Comparison of ENCODE assay signal across 19 cellular contexts in the genomic region with DNA sequence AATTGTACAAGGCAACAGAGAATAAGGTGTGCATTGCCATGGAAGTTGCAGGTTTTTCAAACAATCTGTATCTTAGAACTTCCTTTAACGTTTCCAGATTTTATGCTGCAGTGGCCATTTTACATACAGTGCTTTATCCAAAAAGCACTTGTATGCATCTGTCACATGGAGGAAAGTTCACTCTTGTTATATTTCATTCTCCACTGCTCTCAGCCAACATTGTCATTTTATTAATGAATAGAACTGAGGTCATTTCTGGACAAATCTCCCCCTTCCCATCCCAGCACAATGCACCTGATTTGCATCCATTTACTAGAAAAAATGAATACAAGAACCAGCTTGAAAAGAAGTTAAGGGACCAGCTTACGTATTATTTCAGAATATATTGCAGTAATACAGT.
A peak's percentile ranks its signal among the peaks of the same experiment; 100 is the strongest.
DNase-seq lines count a peak whose midpoint lies in the region; ATAC-seq and TF ChIP-seq lines count a peak whose summit lies in the region.
"Had no signal": no experiment of that assay in that cellular context is flagged by ENCODE, and none has a peak within 500 bp of the region (broad histone marks: within the 10 kb centered on the region; RNA-seq: fewer than 3 reads in every experiment).

No MANE protein-coding gene starts in this region.

- no peak overlapping the region for H3K9ac ChIP-seq in stomach smooth muscle (ENCODE audit: low read length in 2 of 2)
- H3K9ac ChIP-seq: parathyroid adenoma had no signal

- no peak overlapping the region for H3K27ac ChIP-seq in stomach smooth muscle (ENCODE audit: low read length)
- H3K27ac ChIP-seq: parathyroid adenoma had no signal

- peak overlapping the region; percentile 44 for H3K4me3 ChIP-seq in astrocyte of the spinal cord (ENCODE audit: low read depth, low read length)
- H3K4me3 ChIP-seq in stomach smooth muscle (ENCODE audit: low read length in 2 of 2), result peak overlapping the region; percentile 44 to 73
- H3K4me3 ChIP-seq: GM12878 had no signal

- peak; percentile 62 for DNase-seq in G401 (ENCODE audit: low spot score)
- DNase-seq in astrocyte of the spinal cord (ENCODE audit: low read depth, low spot score), result no peak
- peak; percentile 67 for DNase-seq in medulla oblongata (ENCODE audit: extremely low spot score)
- DNase-seq in activated CD4-positive, CD25-positive, alpha-beta regulatory T cell (lab: John Stamatoyannopoulos, UW), result no peak
- DNase-seq in HK-2 (ENCODE audit: unreplicated experiment), result no peak
- no peak for DNase-seq in CD1c-positive myeloid dendritic cell (ENCODE audit: extremely low spot score)
- DNase-seq: activated CD4-positive, alpha-beta T cell treated with anti-CD3 and anti-CD28 coated beads, Interleukin-2, amount 10 ng/mL, durations not matched to agents 24 days and 14 days; activated CD8-positive, alpha-beta memory T cell treated with anti-CD3 and anti-CD28 coated beads, Interleukin-2, amount 50 U/mL, for 4 hours; activated gamma-delta T cell treated with Interleukin-2 at 50 U/mL for 16 hours; CD4-positive, alpha-beta memory T cell; effector CD8-positive, alpha-beta T cell; esophagus squamous epithelium; MV-4-11; NCI-H1930; stimulated activated naive CD8-positive, alpha-beta T cell treated with anti-CD3 and anti-CD28 coated beads, Interleukin-15, Interleukin-2, amounts not matched to agents 100 U/mL and 50 U/mL, for 24 hours had no signal

- no peaks in the 10 kb centered on the region for H3K9me3 ChIP-seq in stomach smooth muscle (ENCODE audit: control insufficient read depth in 2 of 2, low read length in 2 of 2)
- H3K9me3 ChIP-seq: esophagus squamous epithelium had no signal

- in situ Hi-C loops in G401 (cut with HindIII; ENCODE audit: low sequenced_read_pairs) (no loop called here), astrocyte of the spinal cord (cut with HindIII; ENCODE audit: low sequenced_read_pairs) (no loop called here)

- H3K4me1 ChIP-seq in stomach smooth muscle (ENCODE audit: control insufficient read depth, insufficient read depth, low read length), result peaks cover 5% of the 10 kb centered on the region
- H3K4me1 ChIP-seq: parathyroid adenoma had no signal

- no peaks in the 10 kb centered on the region for H3K27me3 ChIP-seq in stomach smooth muscle (ENCODE audit: control insufficient read depth in 1 of 2, insufficient read depth in 2 of 2, low read length in 2 of 2)
- H3K27me3 ChIP-seq: esophagus squamous epithelium had no signal

- TF ChIP-seq CTCF in astrocyte of the spinal cord (IDR thresholded peaks at IDR 0.05; ENCODE audit: low read depth, low read length), result no peak

- ATAC-seq in GM18511 (IDR thresholded peaks at IDR 0.05; ENCODE audit: unreplicated experiment), result no peak
- ATAC-seq: GM12878; stimulated activated naive CD8-positive, alpha-beta T cell treated with anti-CD3 and anti-CD28 coated beads, Interleukin-15, Interleukin-2, amounts not matched to agents 100 U/mL and 50 U/mL, for 24 hours had no signal

- no peaks in the 10 kb centered on the region for H3K36me3 ChIP-seq in stomach smooth muscle (ENCODE audit: control insufficient read depth in 2 of 2, insufficient read depth in 2 of 2, low read length in 2 of 2)
- H3K36me3 ChIP-seq: esophagus squamous epithelium had no signal

Comparison
In these comparisons a context has a peak if more than half of its experiments do, and no peak if none do; other contexts are left out.
1. DNase-seq: peak in G401 (single experiment) and medulla oblongata (single experiment); none in astrocyte of the spinal cord (single experiment), activated CD4-positive, CD25-positive, alpha-beta regulatory T cell (0 of 4), HK-2 (single experiment) and CD1c-positive myeloid dendritic cell (single experiment).